Comparison of ENCODE assay signal across 9 cellular contexts in genomic region chr20:2871555-2872303, GRCh38. TPM values are rescaled to one million over a fixed set of nuclear protein-coding genes. Genes with fewer than 3 reads are reported as not detected.
A peak's percentile ranks its signal among the peaks of the same experiment; 100 is the strongest.
DNase-seq lines count a peak whose midpoint lies in the region; ATAC-seq and TF ChIP-seq lines count a peak whose summit lies in the region.
"Had no signal": no experiment of that assay in that cellular context is flagged by ENCODE, and none has a peak within 500 bp of the region (broad histone marks: within the 10 kb centered on the region; RNA-seq: fewer than 3 reads in every experiment).

No MANE protein-coding gene starts in this region.

- H3K27me3 Mint-ChIP-seq in activated naive CD4-positive, alpha-beta T cell treated with anti-CD3 and anti-CD28 coated beads for 36 hours (ENCODE audit: low read depth) = no peaks in the 10 kb centered on the region
- H3K27me3 Mint-ChIP-seq in brain (peaks cover 11% of the 10 kb centered on the region), memory B cell (peaks cover 4% of the 10 kb centered on the region)

- H3K4me3 ChIP-seq in transverse colon = peak overlapping the region in 3 of 4 donors; percentile 71 to 100 (median 96)

- ATAC-seq in memory B cell (ENCODE audit: low read depth) = no peak

- H3K9me3 ChIP-seq in transverse colon = no peaks in the 10 kb centered on the region
- H3K9me3 ChIP-seq: testis had no signal

- H3K4me1 ChIP-seq in transverse colon = peaks cover 0 to 51% (median 29%) of the 10 kb centered on the region in 4 donors

- intact Hi-C loops in activated naive CD4-positive, alpha-beta T cell treated with anti-CD3 and anti-CD28 coated beads for 36 hours (cut with micrococcal nuclease) = loop anchor here (1.0 to 5.0 kb wide), 4 partner anchors 130 to 941 kb away; partner anchors contain the start of genes DDRGK1, FASTKD5 and UBOX5
- intact Hi-C loops in transverse colon (cut with DNase I; ENCODE audit: low total_unique reads) = no loop called here

- H3K36me3 ChIP-seq in transverse colon = no peaks in the 10 kb centered on the region

- peaks cover 4% of the 10 kb centered on the region for H3K36me3 Mint-ChIP-seq in activated naive CD4-positive, alpha-beta T cell treated with anti-CD3 and anti-CD28 coated beads for 36 hours (ENCODE audit: low read depth)
- peaks cover 2% of the 10 kb centered on the region for H3K36me3 Mint-ChIP-seq in brain
- H3K36me3 Mint-ChIP-seq in memory B cell = peaks cover 2% of the 10 kb centered on the region

- 43 to 47% methylated on average over 10 to 18 of the region's 22 CpGs for WGBS in transverse colon (ENCODE audit: low coverage in 1 of 2), 2 donors

- no peak overlapping the region for H3K27ac ChIP-seq in transverse colon
- H3K27ac ChIP-seq: testis had no signal

- TF ChIP-seq CTCF in brain (conservative IDR thresholded peaks at IDR 0.05) (no peak), transverse colon (IDR thresholded peaks at IDR 0.05) (no peak)

- H3K27me3 ChIP-seq in transverse colon = peaks cover 21% of the 10 kb centered on the region
- H3K27me3 ChIP-seq: testis had no signal

- TF ChIP-seq EP300 in transverse colon (IDR thresholded peaks at IDR 0.05; ENCODE audit: low read depth) = no peak

- H3K27ac Mint-ChIP-seq in activated naive CD4-positive, alpha-beta T cell treated with anti-CD3 and anti-CD28 coated beads for 36 hours = no peak overlapping the region
- H3K27ac Mint-ChIP-seq in brain = peak overlapping the region; percentile 14 to 86 (median 45)
- peak overlapping the region; percentile 25 for H3K27ac Mint-ChIP-seq in memory B cell

- no peak for DNase-seq in activated naive CD4-positive, alpha-beta T cell treated with anti-CD3 and anti-CD28 coated beads for 36 hours
- no peak for DNase-seq in activated naive CD4-positive, alpha-beta T cell treated with anti-CD3 and anti-CD28 coated beads, Interleukin-2, amount 50 U/mL, for 16 hours
- DNase-seq in memory B cell (ENCODE audit: low spot score in 2 of 2) (no peak), transverse colon (no peak), EL (no peak), D341Med (ENCODE audit: low spot score) (no peak)
- DNase-seq in stimulated activated naive CD4-positive, alpha-beta T cell treated with Interleukin-2 at 50 U/mL for 16 hours (lab: John Stamatoyannopoulos, UW) = no peak

- H3K4me3 Mint-ChIP-seq in activated naive CD4-positive, alpha-beta T cell treated with anti-CD3 and anti-CD28 coated beads for 36 hours = peak overlapping the region; percentile 89
- peak overlapping the region; percentile 46 to 95 (median 76) for H3K4me3 Mint-ChIP-seq in brain
- H3K4me3 Mint-ChIP-seq in memory B cell = peak overlapping the region; percentile 95

- CTCF ChIA-PET in activated naive CD4-positive, alpha-beta T cell treated with anti-CD3 and anti-CD28 coated beads for 36 hours (lab: Charles Lee) = interaction anchor here (1.5 to 1.7 kb wide), 2 partner anchors 20 to 130 kb away, joined by 4 to 6 read pairs; no protein-coding TSS in a partner anchor

- peaks cover 53% of the 10 kb centered on the region for H3K4me1 Mint-ChIP-seq in activated naive CD4-positive, alpha-beta T cell treated with anti-CD3 and anti-CD28 coated beads for 36 hours (ENCODE audit: low read depth)
- H3K4me1 Mint-ChIP-seq in brain = peaks cover 48% of the 10 kb centered on the region
- H3K4me1 Mint-ChIP-seq in memory B cell = peaks cover 37% of the 10 kb centered on the region

- in situ Hi-C loops in transverse colon (cut with MboI; ENCODE audit: low pct_ligation_motif_present in 1 of 4, low pct_unique_long_range_greater_than_20kb in 1 of 4, low sequenced_read_pairs in 3 of 4) = no loop called here

- H3K9me3 Mint-ChIP-seq in activated naive CD4-positive, alpha-beta T cell treated with anti-CD3 and anti-CD28 coated beads for 36 hours = no peaks in the 10 kb centered on the region
- H3K9me3 Mint-ChIP-seq in brain = peaks cover 0 to 2% (median 0%) of the 10 kb centered on the region in 5 experiments
- H3K9me3 Mint-ChIP-seq in memory B cell = no peaks in the 10 kb centered on the region

- TF ChIP-seq POLR2A in transverse colon (IDR thresholded peaks at IDR 0.05) = no peak

RNA-seq across cellular contexts. Expression of gene PTPRA, which starts 1.6 kb away (rescaled TPM):
- total RNA-seq in activated naive CD4-positive, alpha-beta T cell treated with anti-CD3 and anti-CD28 coated beads for 36 hours = 10 to 100 TPM; 31.7 to 32.7 TPM
- polyA plus RNA-seq in brain (ENCODE audit: insufficient read depth, low read depth, low replicate concordance) = 101 TPM
- 10 to 100 TPM; 32.2 to 55.8 (median 45.8) TPM for total RNA-seq in transverse colon

RNA-seq across cellular contexts. Expression of gene VPS16, which starts 31.2 kb away (rescaled TPM):
- total RNA-seq in activated naive CD4-positive, alpha-beta T cell treated with anti-CD3 and anti-CD28 coated beads for 36 hours = 10 to 100 TPM; 39.0 to 42.0 TPM
- 38.4 TPM for polyA plus RNA-seq in brain (ENCODE audit: insufficient read depth, low read depth, low replicate concordance)
- total RNA-seq in transverse colon = 10 to 100 TPM; 29.2 to 42.2 (median 36.7) TPM

RNA-seq across cellular contexts. Expression of gene PCED1A, which starts 31.3 kb away (rescaled TPM):
- 10 to 100 TPM; 44.6 to 44.8 TPM for total RNA-seq in activated naive CD4-positive, alpha-beta T cell treated with anti-CD3 and anti-CD28 coated beads for 36 hours
- 34.9 TPM for polyA plus RNA-seq in brain (ENCODE audit: insufficient read depth, low read depth, low replicate concordance)
- total RNA-seq in transverse colon = 10 to 100 TPM; 15.5 to 85.7 (median 36.6) TPM

RNA-seq across cellular contexts. Expression of gene TMEM239, which starts 55.6 kb away (rescaled TPM):
- total RNA-seq in activated naive CD4-positive, alpha-beta T cell treated with anti-CD3 and anti-CD28 coated beads for 36 hours = not detected
- polyA plus RNA-seq in brain (ENCODE audit: insufficient read depth, low read depth, low replicate concordance) = not detected
- total RNA-seq in transverse colon = not detected

RNA-seq across cellular contexts. Expression of gene C20orf141, which starts 56.9 kb away (rescaled TPM):
- total RNA-seq in activated naive CD4-positive, alpha-beta T cell treated with anti-CD3 and anti-CD28 coated beads for 36 hours = not detected
- polyA plus RNA-seq in brain (ENCODE audit: insufficient read depth, low read depth, low replicate concordance) = not detected
- total RNA-seq in transverse colon = not detected
